ENCODE assay signal across 13 cellular contexts in genomic region chr22:41828516-41828915, GRCh38. TPM values are rescaled to one million over a fixed set of nuclear protein-coding genes. Genes with fewer than 3 reads are reported as not detected.
DNase-seq lines count a peak whose midpoint lies in the region; ATAC-seq and TF ChIP-seq lines count a peak whose summit lies in the region.
"Had no signal": no experiment of that assay in that cellular context is flagged by ENCODE, and none has a peak within 500 bp of the region (broad histone marks: within the 10 kb centered on the region; RNA-seq: fewer than 3 reads in every experiment).

No MANE protein-coding gene starts in this region.

- peaks cover 6% of the 10 kb centered on the region; the same call in 1 of the 2 replicates for H3K9me3 ChIP-seq in OCI-LY1 (ENCODE audit: low read length)
- H3K9me3 ChIP-seq in hepatocyte (ENCODE audit: low read depth) = no peaks in the 10 kb centered on the region
- H3K9me3 ChIP-seq in stomach = no peaks in the 10 kb centered on the region
- no peaks in the 10 kb centered on the region for H3K9me3 ChIP-seq in lower lobe of right lung
- H3K9me3 ChIP-seq: spleen had no signal

- DNase-seq in activated naive CD4-positive, alpha-beta T cell treated with anti-CD3 and anti-CD28 coated beads, Interleukin-2, amount 50 U/mL, for 16 hours = no peak
- DNase-seq in hepatocyte (ENCODE audit: low spot score) = no peak
- DNase-seq in stomach = peak; percentile 34
- DNase-seq in activated T-cell treated with anti-CD3 and anti-CD28 coated beads, Interleukin-2, amount 50 U/mL, for 1 hour = no peak
- DNase-seq in lower lobe of right lung = no peak
- DNase-seq: effector CD8-positive, alpha-beta T cell; head of caudate nucleus; NCI-H1436; spleen had no signal

- H3K27me3 Mint-ChIP-seq in activated naive CD4-positive, alpha-beta T cell treated with anti-CD3 and anti-CD28 coated beads, Interleukin-2, amount 50 U/mL, for 24 hours = no peaks in the 10 kb centered on the region

- intact Hi-C loops in stomach (cut with DNase I; ENCODE audit: low total_unique reads) = no loop called here
- intact Hi-C loops in lower lobe of right lung (cut with DNase I) = no loop called here

- ATAC-seq in GM21737 (IDR thresholded peaks at IDR 0.05; ENCODE audit: unreplicated experiment) = no peak
- no peak for ATAC-seq in lower lobe of right lung
- ATAC-seq: activated CD4-positive, CD25-positive, alpha-beta regulatory T cell treated with anti-CD3 and anti-CD28 coated beads, Interleukin-2, amount 50 U/mL, for 24 hours had no signal

- no peak for TF ChIP-seq POLR2A in stomach (IDR thresholded peaks at IDR 0.05)

- no peak overlapping the region for H2AFZ ChIP-seq in OCI-LY1 (ENCODE audit: low read length)
- H2AFZ ChIP-seq in hepatocyte = no peak overlapping the region

- H3K4me3 Mint-ChIP-seq in activated naive CD4-positive, alpha-beta T cell treated with anti-CD3 and anti-CD28 coated beads, Interleukin-2, amount 50 U/mL, for 24 hours = no peak overlapping the region

- H3K4me3 ChIP-seq in OCI-LY1 (ENCODE audit: low read depth, low read length, poor library complexity, severe bottlenecking) = no peak overlapping the region
- H3K4me3 ChIP-seq in hepatocyte = no peak overlapping the region
- H3K4me3 ChIP-seq in stomach = no peak overlapping the region
- no peak overlapping the region for H3K4me3 ChIP-seq in lower lobe of right lung
- H3K4me3 ChIP-seq: spleen had no signal

- no peaks in the 10 kb centered on the region for H3K9me3 Mint-ChIP-seq in activated naive CD4-positive, alpha-beta T cell treated with anti-CD3 and anti-CD28 coated beads, Interleukin-2, amount 50 U/mL, for 24 hours

- WGBS in hepatocyte (ENCODE audit: low lambda C conversion rate, missing lambda C conversion rate) = 90% methylated on average over 4 of the region's 4 CpGs
- 59 to 79% (median 70%) methylated on average over 3 to 4 of the region's 4 CpGs for WGBS in stomach, 5 donors

- peak overlapping the region; percentile 40 for H3K27ac ChIP-seq in OCI-LY1 (ENCODE audit: low read depth, low read length, poor library complexity, severe bottlenecking)
- peak overlapping the region; percentile 66 for H3K27ac ChIP-seq in hepatocyte
- peak overlapping the region in 4 of 5 donors; percentile 3 to 60 (median 34) for H3K27ac ChIP-seq in stomach
- no peak overlapping the region for H3K27ac ChIP-seq in lower lobe of right lung

- H3K36me3 ChIP-seq in OCI-LY1 (ENCODE audit: insufficient read depth, low read length) = peaks cover 22% of the 10 kb centered on the region
- no peaks in the 10 kb centered on the region for H3K36me3 ChIP-seq in hepatocyte (replicated peaks; ENCODE audit: insufficient read depth, low read depth)
- H3K36me3 ChIP-seq in stomach = peaks cover 0 to 8% (median 8%) of the 10 kb centered on the region in 4 donors
- H3K36me3 ChIP-seq in lower lobe of right lung = peaks cover 11% of the 10 kb centered on the region

- H3K79me2 ChIP-seq in OCI-LY1 (ENCODE audit: insufficient read depth, low read length) = peaks cover 5% of the 10 kb centered on the region; the same call in 1 of the 2 replicates
- peaks cover 5% of the 10 kb centered on the region for H3K79me2 ChIP-seq in hepatocyte

- H3K9me2 ChIP-seq in OCI-LY1 (ENCODE audit: low read depth, low read length) (no peaks in the 10 kb centered on the region), hepatocyte (replicated peaks; ENCODE audit: insufficient read depth) (no peaks in the 10 kb centered on the region)

- H3K4me2 ChIP-seq in OCI-LY1 (ENCODE audit: low read length) (no peak overlapping the region), hepatocyte (no peak overlapping the region)

- TF ChIP-seq EP300 in stomach (IDR thresholded peaks at IDR 0.05) = no peak

- no peaks in the 10 kb centered on the region for H3K36me3 Mint-ChIP-seq in activated naive CD4-positive, alpha-beta T cell treated with anti-CD3 and anti-CD28 coated beads, Interleukin-2, amount 50 U/mL, for 24 hours

- H3K4me1 ChIP-seq in OCI-LY1 (ENCODE audit: insufficient read depth, low read length, severe bottlenecking) = peaks cover 13% of the 10 kb centered on the region
- H3K4me1 ChIP-seq in hepatocyte (ENCODE audit: insufficient read depth) = peaks cover 31% of the 10 kb centered on the region
- peaks cover 25 to 38% (median 31%) of the 10 kb centered on the region in 4 donors for H3K4me1 ChIP-seq in stomach
- H3K4me1 ChIP-seq in lower lobe of right lung = peaks cover 25% of the 10 kb centered on the region

- H3K27ac Mint-ChIP-seq in activated naive CD4-positive, alpha-beta T cell treated with anti-CD3 and anti-CD28 coated beads, Interleukin-2, amount 50 U/mL, for 24 hours = peak overlapping the region; percentile 20

- no peaks in the 10 kb centered on the region for H3K27me3 ChIP-seq in OCI-LY1 (ENCODE audit: insufficient read depth, low read length)
- H3K27me3 ChIP-seq in hepatocyte = no peaks in the 10 kb centered on the region
- H3K27me3 ChIP-seq in stomach = no peaks in the 10 kb centered on the region
- H3K27me3 ChIP-seq in lower lobe of right lung (ENCODE audit: low read depth) = no peaks in the 10 kb centered on the region
- H3K27me3 ChIP-seq: spleen had no signal

- no peaks in the 10 kb centered on the region for H3F3A ChIP-seq in OCI-LY1 (ENCODE audit: insufficient read depth, low read length)

- H3K9ac ChIP-seq in OCI-LY1 (ENCODE audit: low read length) = no peak overlapping the region

- TF ChIP-seq CTCF in OCI-LY1 (IDR thresholded peaks at IDR 0.05; ENCODE audit: low read length) (no peak), hepatocyte (IDR thresholded peaks at IDR 0.05; ENCODE audit: poor library complexity) (no peak), stomach (IDR thresholded peaks at IDR 0.05) (no peak), lower lobe of right lung (IDR thresholded peaks at IDR 0.05) (no peak)

- H4K20me1 ChIP-seq in OCI-LY1 (ENCODE audit: insufficient read depth, low read length) = no peaks in the 10 kb centered on the region
- no peaks in the 10 kb centered on the region for H4K20me1 ChIP-seq in hepatocyte (ENCODE audit: insufficient read depth, poor library complexity, severe bottlenecking)

- peaks cover 29% of the 10 kb centered on the region for H3K4me1 Mint-ChIP-seq in activated naive CD4-positive, alpha-beta T cell treated with anti-CD3 and anti-CD28 coated beads, Interleukin-2, amount 50 U/mL, for 24 hours

RNA-seq across cellular contexts. Expression of gene SREBF2, which starts 4.4 kb away (rescaled TPM):
- total RNA-seq in hepatocyte (109 and 114 TPM in 2 replicates), stomach (100 to 1,000 TPM in 1 of 5 donors, 10 to 100 TPM in 4; 41.3 to 159 (median 91.7) TPM), lower lobe of right lung (132 TPM)
- polyA plus RNA-seq in hepatocyte (96.3 and 113 TPM in 2 replicates), stomach (10 to 100 TPM; 12.2 to 48.7 (median 29.8) TPM)

RNA-seq across cellular contexts. Expression of gene CCDC134, which starts 28.0 kb away (rescaled TPM):
- total RNA-seq in hepatocyte (7.2 and 9.2 TPM in 2 replicates), stomach (10 to 100 TPM in 2 of 5 donors, 1 to 10 TPM in 2, not detected in 1; 4.9 to 16.5 (median 12.1) TPM), lower lobe of right lung (7.9 TPM)
- polyA plus RNA-seq in hepatocyte (4.1 and 7.4 TPM in 2 replicates), stomach (1 to 10 TPM in 2 of 3 donors, not detected in 1; 1.6 to 2.5 TPM)
